In the genomic region with DNA sequence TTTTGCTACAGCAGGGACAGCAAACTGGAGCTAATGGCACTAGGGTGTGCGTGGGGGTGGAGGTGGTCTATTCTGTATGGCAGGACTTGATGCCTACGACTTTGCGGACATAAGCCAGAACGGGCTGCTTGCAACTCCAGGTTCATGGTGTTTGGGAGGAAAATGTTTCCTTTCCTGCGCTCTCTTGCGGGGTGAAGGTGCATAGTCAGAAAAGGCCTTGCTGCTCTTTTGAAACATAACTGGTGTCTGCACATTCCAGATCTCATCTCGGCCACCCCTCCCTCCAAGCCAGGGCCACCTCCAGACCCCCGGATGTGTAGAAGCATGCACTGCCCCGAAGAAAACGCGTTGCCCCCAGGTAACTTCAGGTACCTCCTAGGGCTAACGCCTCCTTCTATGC, we compare ENCODE assay signal across 31 cellular contexts. TPM values are rescaled to one million over a fixed set of nuclear protein-coding genes. Genes with fewer than 3 reads are reported as not detected.
DNase-seq lines count a peak whose midpoint lies in the region; ATAC-seq, FAIRE-seq and TF ChIP-seq lines count a peak whose summit lies in the region.
"Had no signal": no experiment of that assay in that cellular context is flagged by ENCODE, and none has a peak within 500 bp of the region (broad histone marks: within the 10 kb centered on the region; RNA-seq: fewer than 3 reads in every experiment).

No MANE protein-coding gene starts in this region.

- H3K4me2 ChIP-seq in HepG2 (ENCODE audit: low read depth, low read length): peak overlapping the region; percentile 85

- H3K9me3 ChIP-seq in SJCRH30 (replicated peaks): no peaks in the 10 kb centered on the region
- H3K9me3 ChIP-seq in HepG2 (ENCODE audit: low read length): no peaks in the 10 kb centered on the region
- H3K9me3 ChIP-seq: mucosa of descending colon, testis, vagina had no signal

- H3K4me1 ChIP-seq in SJCRH30 (peaks cover 30% of the 10 kb centered on the region), HepG2 (ENCODE audit: insufficient read depth, low read length) (peaks cover 85% of the 10 kb centered on the region)

- peak in 1 of 2 experiments; percentile 32; a peak in 2 of 4 replicates for TF ChIP-seq POLR2A in HepG2 (IDR thresholded peaks at IDR 0.05; ENCODE audit: insufficient read depth in 1 of 2, low read depth in 2 of 2, low read length in 2 of 2)

- no peak for FAIRE-seq in HepG2 (lab: Jason Lieb, UNC)
- FAIRE-seq: G401.6 had no signal

- peaks cover 100% of the 10 kb centered on the region for H3K27me3 Mint-ChIP-seq in type B pancreatic cell

- POLR2A ChIA-PET in HepG2 (lab: Yijun Ruan, JAX): interaction anchor here (2.3 to 9.9 kb wide), 6 partner anchors 7 to 86 kb away, joined by 11 to 111 read pairs (median 51); a partner anchor contains a TSS

- H3K4me3 Mint-ChIP-seq in type B pancreatic cell: peak overlapping the region; percentile 86
- H3K4me3 Mint-ChIP-seq: activated B cell treated with CpG ODN at 0.5 μM for 24 hours; activated CD8-positive, alpha-beta memory T cell treated with anti-CD3 and anti-CD28 coated beads, Interleukin-2, amount 10 ng/mL, durations not matched to agents 7 days and 5 days; activated naive CD8-positive, alpha-beta T cell treated with anti-CD3 and anti-CD28 coated beads, Interleukin-2, amount 50 U/mL, for 24 hours; CD4-positive, alpha-beta memory T cell; central memory CD8-positive, alpha-beta T cell had no signal

- 0 out of 2 replicates have a peak, but pooled peaks cover 2% of the 10 kb centered on the region for H3K36me3 ChIP-seq in SJCRH30
- peaks cover 3 to 7% of the 10 kb centered on the region in 2 experiments; a peak in 3 of 5 replicates for H3K36me3 ChIP-seq in HepG2 (replicated peaks in 1 of 2; ENCODE audit: control insufficient read depth in 1 of 2, insufficient read depth in 2 of 2, low read length in 2 of 2)
- H3K36me3 ChIP-seq: vagina had no signal

- no peak for TF ChIP-seq EP300 in HepG2 (IDR thresholded peaks at IDR 0.05; ENCODE audit: low read depth in 2 of 2, low read length in 2 of 2)
- no peak for TF ChIP-seq EP300 in HepG2 (CRISPR knock-in tag; IDR thresholded peaks at IDR 0.05; ENCODE audit: borderline replicate concordance)

- peaks cover 89% of the 10 kb centered on the region for H3K79me2 ChIP-seq in HepG2 (ENCODE audit: insufficient read depth, low read length)

- H2AFZ ChIP-seq in HepG2 (ENCODE audit: low read length): no peak overlapping the region

- H3K4me1 Mint-ChIP-seq in type B pancreatic cell (ENCODE audit: unreplicated experiment): peaks cover 13% of the 10 kb centered on the region
- H3K4me1 Mint-ChIP-seq: activated CD8-positive, alpha-beta memory T cell treated with anti-CD3 and anti-CD28 coated beads, Interleukin-2, amount 10 ng/mL, durations not matched to agents 7 days and 5 days; activated naive CD8-positive, alpha-beta T cell treated with anti-CD3 and anti-CD28 coated beads, Interleukin-2, amount 50 U/mL, for 24 hours; central memory CD8-positive, alpha-beta T cell had no signal

- no peak overlapping the region for H3K4me3 ChIP-seq in SJCRH30
- H3K4me3 ChIP-seq in HepG2 (replicated peaks in 1 of 3; ENCODE audit: insufficient read depth in 1 of 3, low read depth in 2 of 3, low read length in 3 of 3): peak overlapping the region; percentile 75 to 95 (median 93)
- H3K4me3 ChIP-seq: lung, mucosa of descending colon, testis, vagina had no signal

- H3K27ac Mint-ChIP-seq in type B pancreatic cell: peak overlapping the region; percentile 59
- H3K27ac Mint-ChIP-seq: activated B cell treated with CpG ODN at 0.5 μM for 24 hours; activated CD8-positive, alpha-beta memory T cell treated with anti-CD3 and anti-CD28 coated beads, Interleukin-2, amount 10 ng/mL, durations not matched to agents 7 days and 5 days; activated naive CD8-positive, alpha-beta T cell treated with anti-CD3 and anti-CD28 coated beads, Interleukin-2, amount 50 U/mL, for 24 hours; CD4-positive, alpha-beta memory T cell; H9 had no signal

- no peak for TF ChIP-seq RAD21 in HepG2 (CRISPR knock-in tag; IDR thresholded peaks at IDR 0.05)

- intact Hi-C loops in HepG2 (cut with micrococcal nuclease; ENCODE audit: unreplicated experiment): loop anchor here (2.0 kb wide), 2 partner anchors 41 to 85 kb away; no protein-coding TSS in a partner anchor

- BruUV-seq in HepG2 (replicated peaks; lab: Mats Ljungman, UMichigan): no TSS peak

- H3K9me3 Mint-ChIP-seq in type B pancreatic cell: no peaks in the 10 kb centered on the region
- H3K9me3 Mint-ChIP-seq: activated B cell treated with CpG ODN at 0.5 μM for 24 hours; activated naive CD8-positive, alpha-beta T cell treated with anti-CD3 and anti-CD28 coated beads, Interleukin-2, amount 50 U/mL, for 24 hours had no signal

- H3K27me3 ChIP-seq in SJCRH30: no peaks in the 10 kb centered on the region
- H3K27me3 ChIP-seq in HepG2 (ENCODE audit: control insufficient read depth in 1 of 2, insufficient read depth in 2 of 2, low read length in 2 of 2): no peaks in the 10 kb centered on the region; a peak in 1 of 5 replicates
- H3K27me3 ChIP-seq: testis had no signal

- TF ChIP-seq CTCF in HepG2 (CRISPR knock-in tag; IDR thresholded peaks at IDR 0.05) (no peak; the same call in 1 of the 2 replicates), type B pancreatic cell (conservative IDR thresholded peaks at IDR 0.05) (no peak)

- no peak for ATAC-seq in HepG2
- ATAC-seq: activated CD8-positive, alpha-beta memory T cell treated with anti-CD3 and anti-CD28 coated beads, Interleukin-2, amount 10 ng/mL, durations not matched to agents 7 days and 5 days; activated naive CD8-positive, alpha-beta T cell treated with anti-CD3 and anti-CD28 coated beads, Interleukin-2, amount 50 U/mL, for 24 hours; mucosa of descending colon had no signal

- in situ Hi-C loops in HepG2 (cut with HindIII; ENCODE audit: extremely low pct_ligation_motif_present, low pct_unique_long_range_greater_than_20kb) (loop anchor here (5.0 to 10.0 kb wide), 3 partner anchors 64 to 1059 kb away; a partner anchor contains a TSS), ACHN (cut with HindIII; ENCODE audit: low pct_ligation_motif_present, low pct_unique_long_range_greater_than_20kb, low sequenced_read_pairs) (no loop called here)

- CTCF ChIA-PET in HepG2 (lab: Yijun Ruan, JAX; ENCODE audit: low intra/inter-chr PET ratio, low total read pairs): no interaction called here

- H4K20me1 ChIP-seq in HepG2 (ENCODE audit: insufficient read depth, low read length): peaks cover 23% of the 10 kb centered on the region; the same call in 1 of the 2 replicates

- H3K9ac ChIP-seq in HepG2 (ENCODE audit: insufficient read depth, low read depth, low read length): peak overlapping the region; percentile 94

- peak overlapping the region; percentile 95; the same call in 1 of the 2 replicates for H3K27ac ChIP-seq in SJCRH30
- peak overlapping the region; percentile 86 for H3K27ac ChIP-seq in HepG2 (ENCODE audit: extremely low read length, insufficient read depth, low read length)
- H3K27ac ChIP-seq: 22Rv1, testis, vagina had no signal

- peak; percentile 43 for DNase-seq in DMS53 (lab: John Stamatoyannopoulos, UW)
- DNase-seq in DMS53 treated with DMSO at 0.1 percent for 48 hours (lab: John Stamatoyannopoulos, UW; ENCODE audit: unreplicated experiment): no peak
- DNase-seq in SJCRH30: no peak
- DNase-seq in HepG2 (ENCODE audit: low spot score): peak; percentile 27
- no peak for DNase-seq in type B pancreatic cell (ENCODE audit: extremely low spot score, unreplicated experiment)
- no peak for DNase-seq in NCI-H345 treated with DMSO at 0.1 percent for 48 hours (lab: John Stamatoyannopoulos, UW; ENCODE audit: unreplicated experiment)
- DNase-seq in NCI-H1105 (lab: John Stamatoyannopoulos, UW): no peak
- no peak for DNase-seq in ACHN
- DNase-seq: activated B cell treated with CpG ODN at 0.5 μM for 24 hours; activated CD8-positive, alpha-beta memory T cell treated with anti-CD3 and anti-CD28 coated beads, Interleukin-2, amount 10 ng/mL, durations not matched to agents 7 days and 5 days; activated naive CD8-positive, alpha-beta T cell treated with anti-CD3 and anti-CD28 coated beads, Interleukin-2, amount 50 U/mL, for 24 hours; activated T-cell treated with anti-CD3 and anti-CD28 coated beads, Interleukin-2, amount 50 U/mL, for 48 hours; CD4-positive, alpha-beta memory T cell; H9; islet precursor cell; KBM-7; MM.1S; mucosa of descending colon; NCI-H1417; NCI-H510A; SHP77; stimulated activated CD4-positive, alpha-beta T cell treated with anti-CD3 and anti-CD28 coated beads, Interleukin-15, amount 100 ng/mL, for 24 hours; stimulated activated naive CD4-positive, alpha-beta T cell; testis had no signal

- H3K36me3 Mint-ChIP-seq in type B pancreatic cell: peaks cover 11% of the 10 kb centered on the region

- 59% methylated on average over 12 of the region's 12 CpGs for WGBS in HepG2 (ENCODE audit: low lambda C conversion rate)

RNA-seq across cellular contexts. Expression of a gene that starts 8.1 kb away (rescaled TPM):
- 2.7 and 3.2 TPM in 2 replicates for total RNA-seq in SJCRH30 (2014; rRNA removed; shearing (Covaris generic))
- total RNA-seq in HepG2 (2016; rRNA removed; fragmentation: Illumina TruSeq; extraction: Trizol) (12.2 and 12.7 TPM in 2 replicates), type B pancreatic cell (ENCODE audit: low replicate concordance) (17.5 and 21.2 TPM in 2 replicates)
- total RNA-seq in HepG2 (2016; cell fraction: cytosol; rRNA removed; fragmentation: Illumina TruSeq; extraction: Trizol; ENCODE audit: low read depth): 4.6 and 4.9 TPM in 2 replicates
- total RNA-seq in HepG2 (2016; cell fraction: insoluble cytoplasmic fraction; rRNA removed; fragmentation: Illumina TruSeq; extraction: Trizol): 10.8 and 13.2 TPM in 2 replicates
- total RNA-seq in HepG2 (2016; cell fraction: membrane; rRNA removed; fragmentation: Illumina TruSeq; extraction: Trizol): 11.1 and 12.0 TPM in 2 replicates
- 11.8 and 11.9 TPM in 2 replicates for total RNA-seq in HepG2 (2016; cell fraction: nucleus; rRNA removed; fragmentation: Illumina TruSeq; extraction: Trizol)
- 8.8 and 12.2 TPM in 2 replicates for polyA plus RNA-seq in HepG2 (2011; rRNA removed)
- polyA plus RNA-seq in HepG2 (2011; cell fraction: cytosol; rRNA removed): 5.0 and 7.0 TPM in 2 replicates
- polyA plus RNA-seq in HepG2 (2011; cell fraction: nucleus; rRNA removed): 31.5 and 34.4 TPM in 2 replicates
- polyA plus RNA-seq in HepG2 (2012): 33.6 and 38.4 TPM in 2 replicates
- polyA plus RNA-seq in HepG2 (2016; cell fraction: cytosol; fragmentation: Illumina TruSeq; extraction: Trizol; ENCODE audit: low read depth): 4.4 TPM in 2 replicates
- polyA plus RNA-seq in HepG2 (2016; cell fraction: insoluble cytoplasmic fraction; fragmentation: Illumina TruSeq; extraction: Trizol; ENCODE audit: low read depth): 22.9 and 28.4 TPM in 2 replicates
- polyA plus RNA-seq in HepG2 (2016; cell fraction: membrane; fragmentation: Illumina TruSeq; extraction: Trizol; ENCODE audit: low read depth): 9.4 and 9.7 TPM in 2 replicates
- 30.5 and 31.3 TPM in 2 replicates for polyA plus RNA-seq in HepG2 (2016; cell fraction: nucleus; fragmentation: Illumina TruSeq; extraction: Trizol; ENCODE audit: insufficient read depth, low read depth)
- 12.8 TPM in 1 of 2 replicates, not detected in the other for polyA minus RNA-seq in HepG2 (2011; rRNA and poly(A)+ RNA removed; ENCODE audit: low replicate concordance)
- polyA minus RNA-seq in HepG2 (2011; cell fraction: cytosol; rRNA and poly(A)+ RNA removed): 12.6 and 15.2 TPM in 2 replicates
- 6.7 and 9.3 TPM in 2 replicates for polyA minus RNA-seq in HepG2 (2011; cell fraction: nucleus; rRNA and poly(A)+ RNA removed)
- total RNA-seq: activated B cell treated with CpG ODN at 0.5 μM for 24 hours; activated CD8-positive, alpha-beta memory T cell treated with anti-CD3 and anti-CD28 coated beads, Interleukin-2, amount 10 ng/mL, durations not matched to agents 7 days and 5 days; CD4-positive, alpha-beta memory T cell; glomerular endothelial cell; H9; vagina had no signal
- polyA plus RNA-seq: CD4-positive, alpha-beta memory T cell; neural cell had no signal

Comparison
In these comparisons a context has a peak if more than half of its experiments do, and no peak if none do; other contexts are left out.
1. DNase-seq: peak in DMS53 (single experiment) and HepG2 (single experiment); none in DMS53 treated with DMSO at 0.1 percent for 48 hours (single experiment), SJCRH30 (0 of 2), type B pancreatic cell (single experiment), NCI-H345 treated with DMSO at 0.1 percent for 48 hours (single experiment), NCI-H1105 (single experiment) and ACHN (single experiment).